ENCODE assay signal across 1 cellular context in the genomic region with DNA sequence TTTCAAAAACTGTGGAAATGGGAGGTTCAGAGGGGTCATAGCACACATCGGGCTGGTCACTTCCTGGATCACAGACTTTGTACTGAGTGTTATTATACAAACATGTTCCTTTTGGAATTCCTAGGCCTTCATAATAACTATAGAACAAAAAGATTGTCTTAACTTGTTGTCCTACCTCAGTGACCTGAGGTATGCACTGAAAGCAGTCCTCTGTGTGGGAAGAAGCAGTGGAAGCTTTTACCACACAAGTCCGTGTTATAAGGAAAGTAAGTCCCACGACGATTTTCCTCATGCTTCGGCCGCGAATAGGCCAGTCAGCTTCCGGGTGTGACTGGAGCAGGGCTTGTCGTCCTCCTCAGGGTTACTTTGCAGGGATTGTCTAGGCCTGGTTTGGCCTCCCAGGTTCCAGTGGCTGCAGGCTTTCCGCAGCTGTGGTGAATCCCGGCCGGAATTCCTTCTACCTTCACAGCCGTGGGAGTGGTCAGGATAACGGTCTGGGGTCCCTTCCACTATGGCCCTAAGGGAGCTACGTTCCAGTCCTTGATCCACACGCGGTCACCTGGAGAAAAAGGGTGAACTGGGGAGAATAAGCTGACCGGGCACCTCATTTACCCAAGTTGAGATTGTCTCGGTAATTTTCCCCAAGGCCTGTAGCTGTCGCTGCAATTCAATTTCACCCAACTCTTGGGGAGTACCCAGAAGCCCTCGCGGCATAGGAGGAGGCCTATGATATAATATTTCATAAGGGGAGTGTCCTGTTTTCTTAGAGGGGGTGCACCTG.
TF ChIP-seq lines count a peak whose summit lies in the region.

No MANE protein-coding gene starts in this region.

TF ChIP-seq in K562, 482 proteins besides CTCF, POLR2A, EP300 and RAD21:
- TF ChIP-seq MYNN (IDR thresholded peaks at IDR 0.05) (no peak), MYNN (CRISPR knock-in tag; IDR thresholded peaks at IDR 0.05) (no peak), NEUROD1 (IDR thresholded peaks at IDR 0.05; ENCODE audit: borderline replicate concordance, low read depth, low read length, partially characterized antibody) (no peak), MAZ (CRISPR knock-in tag; conservative IDR thresholded peaks at IDR 0.05 in 1 of 2, IDR thresholded peaks at IDR 0.05 in 1 of 2) (no peak), DNMT1 (IDR thresholded peaks at IDR 0.05) (no peak), ARID2 (IDR thresholded peaks at IDR 0.05) (no peak), ZBTB1 (CRISPR knock-in tag; IDR thresholded peaks at IDR 0.05; ENCODE audit: borderline replicate concordance, low read depth) (no peak), HDAC1 (IDR thresholded peaks at IDR 0.05) (no peak), KAT8 (IDR thresholded peaks at IDR 0.05; ENCODE audit: low read depth) (no peak)
- TF ChIP-seq, protein P1, sequence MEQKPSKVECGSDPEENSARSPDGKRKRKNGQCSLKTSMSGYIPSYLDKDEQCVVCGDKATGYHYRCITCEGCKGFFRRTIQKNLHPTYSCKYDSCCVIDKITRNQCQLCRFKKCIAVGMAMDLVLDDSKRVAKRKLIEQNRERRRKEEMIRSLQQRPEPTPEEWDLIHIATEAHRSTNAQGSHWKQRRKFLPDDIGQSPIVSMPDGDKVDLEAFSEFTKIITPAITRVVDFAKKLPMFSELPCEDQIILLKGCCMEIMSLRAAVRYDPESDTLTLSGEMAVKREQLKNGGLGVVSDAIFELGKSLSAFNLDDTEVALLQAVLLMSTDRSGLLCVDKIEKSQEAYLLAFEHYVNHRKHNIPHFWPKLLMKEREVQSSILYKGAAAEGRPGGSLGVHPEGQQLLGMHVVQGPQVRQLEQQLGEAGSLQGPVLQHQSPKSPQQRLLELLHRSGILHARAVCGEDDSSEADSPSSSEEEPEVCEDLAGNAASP (IDR thresholded peaks at IDR 0.05): no peak
- TF ChIP-seq, protein P2, sequence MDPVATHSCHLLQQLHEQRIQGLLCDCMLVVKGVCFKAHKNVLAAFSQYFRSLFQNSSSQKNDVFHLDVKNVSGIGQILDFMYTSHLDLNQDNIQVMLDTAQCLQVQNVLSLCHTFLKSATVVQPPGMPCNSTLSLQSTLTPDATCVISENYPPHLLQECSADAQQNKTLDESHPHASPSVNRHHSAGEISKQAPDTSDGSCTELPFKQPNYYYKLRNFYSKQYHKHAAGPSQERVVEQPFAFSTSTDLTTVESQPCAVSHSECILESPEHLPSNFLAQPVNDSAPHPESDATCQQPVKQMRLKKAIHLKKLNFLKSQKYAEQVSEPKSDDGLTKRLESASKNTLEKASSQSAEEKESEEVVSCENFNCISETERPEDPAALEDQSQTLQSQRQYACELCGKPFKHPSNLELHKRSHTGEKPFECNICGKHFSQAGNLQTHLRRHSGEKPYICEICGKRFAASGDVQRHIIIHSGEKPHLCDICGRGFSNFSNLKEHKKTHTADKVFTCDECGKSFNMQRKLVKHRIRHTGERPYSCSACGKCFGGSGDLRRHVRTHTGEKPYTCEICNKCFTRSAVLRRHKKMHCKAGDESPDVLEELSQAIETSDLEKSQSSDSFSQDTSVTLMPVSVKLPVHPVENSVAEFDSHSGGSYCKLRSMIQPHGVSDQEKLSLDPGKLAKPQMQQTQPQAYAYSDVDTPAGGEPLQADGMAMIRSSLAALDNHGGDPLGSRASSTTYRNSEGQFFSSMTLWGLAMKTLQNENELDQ (CRISPR knock-in tag; IDR thresholded peaks at IDR 0.05; ENCODE audit: borderline replicate concordance): no peak
TF ChIP-seq in K562: peak in this region for 0.
